9 cellular contexts compared by ENCODE assay signal in the genomic region with DNA sequence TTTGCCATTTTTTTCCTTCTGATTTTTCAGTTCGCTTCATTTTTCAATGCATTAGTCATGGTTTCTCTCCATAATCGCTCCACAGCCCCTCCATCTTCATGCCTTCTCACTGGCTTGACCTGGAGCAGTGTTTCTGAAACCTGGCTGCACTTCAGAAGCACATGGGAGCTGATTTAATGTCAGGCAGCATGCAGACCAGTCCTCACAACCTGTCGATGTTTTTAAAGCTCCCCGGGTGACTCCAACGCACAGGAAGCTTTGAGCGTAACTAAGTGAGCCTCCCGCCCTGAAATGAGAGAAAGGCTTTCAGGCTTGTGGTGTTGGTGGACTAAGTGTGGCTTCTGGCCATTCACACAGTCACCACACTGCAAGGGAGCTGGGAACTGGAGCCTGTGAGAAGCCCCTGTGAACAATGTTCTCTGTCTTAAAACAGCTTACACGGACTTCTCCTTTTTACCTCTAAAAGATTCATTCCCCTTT. TPM values are rescaled to one million over a fixed set of nuclear protein-coding genes. Genes with fewer than 3 reads are reported as not detected.
DNase-seq lines count a peak whose midpoint lies in the region; ATAC-seq and TF ChIP-seq lines count a peak whose summit lies in the region.
"Had no signal": no experiment of that assay in that cellular context is flagged by ENCODE, and none has a peak within 500 bp of the region (broad histone marks: within the 10 kb centered on the region; RNA-seq: fewer than 3 reads in every experiment).

No MANE protein-coding gene starts in this region.

- CTCF ChIA-PET in CD8-positive, alpha-beta memory T cell (lab: Charles Lee) = no interaction called here

- H3K36me3 ChIP-seq in CD8-positive, alpha-beta memory T cell (ENCODE audit: insufficient read depth, low read length) = no peaks in the 10 kb centered on the region

- H3K9me3 Mint-ChIP-seq in CD8-positive, alpha-beta memory T cell = no peaks in the 10 kb centered on the region
- no peaks in the 10 kb centered on the region for H3K9me3 Mint-ChIP-seq in HFFc6

- peaks cover 8 to 13% of the 10 kb centered on the region in 2 donors for H3K27me3 Mint-ChIP-seq in CD8-positive, alpha-beta memory T cell
- peaks cover 10% of the 10 kb centered on the region for H3K27me3 Mint-ChIP-seq in HFFc6 (ENCODE audit: insufficient read depth)

- H3K4me3 ChIP-seq in CD8-positive, alpha-beta memory T cell (ENCODE audit: low read length) = no peak overlapping the region
- peak overlapping the region; percentile 26 for H3K4me3 ChIP-seq in WI38 (ENCODE audit: low read depth, low read length)

- peak overlapping the region; percentile 26 for H3K27ac ChIP-seq in CD8-positive, alpha-beta memory T cell (ENCODE audit: low read depth, low read length)

- ATAC-seq in left colon (no peak), HG02623 (IDR thresholded peaks at IDR 0.05; ENCODE audit: unreplicated experiment) (no peak)

- no peak overlapping the region for H3K4me3 Mint-ChIP-seq in CD8-positive, alpha-beta memory T cell
- peak overlapping the region; percentile 85 for H3K4me3 Mint-ChIP-seq in HFFc6

- DNase-seq in CD8-positive, alpha-beta memory T cell = no peak
- DNase-seq in HFFc6 = peak; percentile 30
- DNase-seq in kidney tubule cell (ENCODE audit: low spot score) = peak; percentile 12
- no peak for DNase-seq in left colon
- DNase-seq in activated CD4-positive, alpha-beta T cell treated with anti-CD3 and anti-CD28 coated beads for 4 hours = no peak
- no peak for DNase-seq in NK-92 (lab: John Stamatoyannopoulos, UW; ENCODE audit: unreplicated experiment)
- DNase-seq: erythroblast had no signal

- peaks cover 7% of the 10 kb centered on the region for H3K4me1 ChIP-seq in CD8-positive, alpha-beta memory T cell (ENCODE audit: insufficient read depth, low read length)

- TF ChIP-seq CTCF in HFFc6 (IDR thresholded peaks at IDR 0.05) = no peak
- TF ChIP-seq CTCF in WI38 (IDR thresholded peaks at IDR 0.05; ENCODE audit: low read depth, low read length) = no peak

- no peaks in the 10 kb centered on the region for H3K9me3 ChIP-seq in CD8-positive, alpha-beta memory T cell (ENCODE audit: low read length)

- peaks cover 12 to 13% (median 13%) of the 10 kb centered on the region in 3 donors for H3K4me1 Mint-ChIP-seq in CD8-positive, alpha-beta memory T cell
- H3K4me1 Mint-ChIP-seq in HFFc6 (ENCODE audit: low read depth) = peaks cover 27% of the 10 kb centered on the region

- H3K27me3 ChIP-seq in CD8-positive, alpha-beta memory T cell (ENCODE audit: insufficient read depth, low read length, poor library complexity, severe bottlenecking) = no peaks in the 10 kb centered on the region

- intact Hi-C loops in left colon (cut with DNase I, micrococcal nuclease) = no loop called here

- POLR2A ChIA-PET in CD8-positive, alpha-beta memory T cell (lab: Charles Lee) = interaction anchor here (0.9 kb wide), 1 partner anchor 12 kb away, joined by 3 read pairs; no protein-coding TSS in a partner anchor

- H3K36me3 Mint-ChIP-seq in CD8-positive, alpha-beta memory T cell = peaks cover 0 to 13% (median 9%) of the 10 kb centered on the region in 3 donors
- H3K36me3 Mint-ChIP-seq in HFFc6 (ENCODE audit: low read depth) = no peaks in the 10 kb centered on the region

- peak overlapping the region in 1 of 8 donors; percentile 58 for H3K27ac Mint-ChIP-seq in CD8-positive, alpha-beta memory T cell
- peak overlapping the region; percentile 79 for H3K27ac Mint-ChIP-seq in HFFc6

RNA-seq across cellular contexts. Expression of a gene that starts 16.8 kb away (rescaled TPM):
- total RNA-seq in CD8-positive, alpha-beta memory T cell = 10 to 100 TPM; 52.9 to 54.2 TPM
- polyA plus RNA-seq in CD8-positive, alpha-beta memory T cell = 51.7 TPM
- 10 to 100 TPM; 30.6 to 38.1 (median 33.7) TPM for total RNA-seq in HFFc6 (2021; fragmentation: NEBNext Ultra II Directional; extraction: Animal tissue kit (Norgen Biotek cat#: 25700))
- total RNA-seq in left colon = 10 to 100 TPM; 25.4 to 29.3 TPM

RNA-seq across cellular contexts. Expression of a gene that starts 31.7 kb away (rescaled TPM):
- total RNA-seq in CD8-positive, alpha-beta memory T cell = 10 to 100 TPM in 1 of 2 experiments, 1 to 10 TPM in 1; 9.8 to 11.1 TPM
- 8.5 TPM for polyA plus RNA-seq in CD8-positive, alpha-beta memory T cell
- total RNA-seq in HFFc6 (2021; fragmentation: NEBNext Ultra II Directional; extraction: Animal tissue kit (Norgen Biotek cat#: 25700)) = 10 to 100 TPM in 2 of 6 experiments, 1 to 10 TPM in 4; 8.6 to 11.9 (median 9.5) TPM
- 1 to 10 TPM; 4.7 to 7.0 TPM for total RNA-seq in left colon

RNA-seq across cellular contexts. Expression of a gene that starts 31.9 kb away (rescaled TPM):
- 10 to 100 TPM; 30.4 to 33.4 TPM for total RNA-seq in CD8-positive, alpha-beta memory T cell
- 16.0 TPM for polyA plus RNA-seq in CD8-positive, alpha-beta memory T cell
- 10 to 100 TPM; 21.5 to 28.4 (median 23.1) TPM for total RNA-seq in HFFc6 (2021; fragmentation: NEBNext Ultra II Directional; extraction: Animal tissue kit (Norgen Biotek cat#: 25700))
- 10 to 100 TPM; 29.0 to 32.0 TPM for total RNA-seq in left colon

RNA-seq across cellular contexts. Expression of a gene that starts 37.7 kb away (rescaled TPM):
- total RNA-seq in CD8-positive, alpha-beta memory T cell = under 1 TPM; 0.31 to 0.35 TPM
- 0.54 TPM for polyA plus RNA-seq in CD8-positive, alpha-beta memory T cell
- under 1 TPM in 4 of 6 experiments, not detected in 2; 0.12 to 0.20 (median 0.16) TPM for total RNA-seq in HFFc6 (2021; fragmentation: NEBNext Ultra II Directional; extraction: Animal tissue kit (Norgen Biotek cat#: 25700))
- 1 to 10 TPM in 1 of 2 donors, under 1 TPM in 1; 0.75 to 2.4 TPM for total RNA-seq in left colon

Comparison
In these comparisons a context has a peak if more than half of its experiments do, and no peak if none do; other contexts are left out.
1. DNase-seq: peak in HFFc6 (single experiment) and kidney tubule cell (single experiment); none in CD8-positive, alpha-beta memory T cell (0 of 5), left colon (0 of 2), activated CD4-positive, alpha-beta T cell treated with anti-CD3 and anti-CD28 coated beads for 4 hours (0 of 2) and NK-92 (single experiment).